In the genomic region with DNA sequence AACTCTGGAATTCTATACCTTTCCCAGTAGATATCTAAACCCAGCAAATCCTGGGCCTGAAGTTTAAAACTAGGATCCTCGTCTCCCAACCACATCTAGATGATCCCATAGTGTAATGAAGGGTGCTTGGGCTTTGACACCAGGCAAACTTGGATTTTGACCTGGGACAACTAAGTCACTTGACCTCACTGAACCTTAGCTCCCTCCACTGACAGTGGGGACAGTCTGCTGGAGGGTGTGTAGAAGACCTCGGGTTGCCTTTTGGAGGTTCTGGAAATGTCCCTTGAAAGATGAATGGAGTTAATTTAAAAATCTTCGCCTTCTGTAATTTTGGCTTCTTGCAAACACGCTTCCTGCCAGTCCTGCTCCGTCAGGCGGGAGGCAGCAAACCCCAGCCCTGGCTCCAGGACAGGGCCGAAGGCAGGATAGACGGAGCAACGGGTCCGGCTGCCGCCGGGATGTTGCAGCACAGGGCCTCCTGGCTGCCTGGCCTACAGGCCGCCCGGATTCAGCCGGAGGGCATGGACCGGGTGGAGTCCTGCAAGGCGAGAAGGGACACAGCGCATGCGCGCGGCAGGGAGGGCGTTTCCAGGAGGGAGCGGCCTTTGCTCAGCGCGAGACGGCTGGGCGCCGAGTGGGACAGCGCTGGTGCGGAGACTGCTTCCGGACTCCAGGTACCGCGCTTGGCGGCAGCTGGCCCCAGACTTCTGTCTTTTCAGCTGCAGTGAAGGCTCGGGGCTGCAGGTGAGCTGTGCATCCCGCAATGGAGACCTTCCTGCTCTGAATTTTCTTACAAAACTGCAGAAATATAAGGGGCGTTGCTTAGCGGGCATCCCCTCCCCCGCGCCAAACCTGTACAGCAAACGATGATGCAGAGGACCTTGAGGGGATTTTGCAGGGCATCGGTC, we compare ENCODE assay signal across 1 cellular context.
TF ChIP-seq lines count a peak whose summit lies in the region.

A gene with protein sequence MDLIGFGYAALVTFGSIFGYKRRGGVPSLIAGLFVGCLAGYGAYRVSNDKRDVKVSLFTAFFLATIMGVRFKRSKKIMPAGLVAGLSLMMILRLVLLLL (plus strand): TSS at position 612 of the 908 bp plus-strand sequence. CDS start 5,990 bp downstream, outside the sequence.

TF ChIP-seq in HepG2, 621 proteins besides CTCF, POLR2A, EP300 and RAD21 (continued from another document and continues in another):
- TF ChIP-seq, protein P1, sequence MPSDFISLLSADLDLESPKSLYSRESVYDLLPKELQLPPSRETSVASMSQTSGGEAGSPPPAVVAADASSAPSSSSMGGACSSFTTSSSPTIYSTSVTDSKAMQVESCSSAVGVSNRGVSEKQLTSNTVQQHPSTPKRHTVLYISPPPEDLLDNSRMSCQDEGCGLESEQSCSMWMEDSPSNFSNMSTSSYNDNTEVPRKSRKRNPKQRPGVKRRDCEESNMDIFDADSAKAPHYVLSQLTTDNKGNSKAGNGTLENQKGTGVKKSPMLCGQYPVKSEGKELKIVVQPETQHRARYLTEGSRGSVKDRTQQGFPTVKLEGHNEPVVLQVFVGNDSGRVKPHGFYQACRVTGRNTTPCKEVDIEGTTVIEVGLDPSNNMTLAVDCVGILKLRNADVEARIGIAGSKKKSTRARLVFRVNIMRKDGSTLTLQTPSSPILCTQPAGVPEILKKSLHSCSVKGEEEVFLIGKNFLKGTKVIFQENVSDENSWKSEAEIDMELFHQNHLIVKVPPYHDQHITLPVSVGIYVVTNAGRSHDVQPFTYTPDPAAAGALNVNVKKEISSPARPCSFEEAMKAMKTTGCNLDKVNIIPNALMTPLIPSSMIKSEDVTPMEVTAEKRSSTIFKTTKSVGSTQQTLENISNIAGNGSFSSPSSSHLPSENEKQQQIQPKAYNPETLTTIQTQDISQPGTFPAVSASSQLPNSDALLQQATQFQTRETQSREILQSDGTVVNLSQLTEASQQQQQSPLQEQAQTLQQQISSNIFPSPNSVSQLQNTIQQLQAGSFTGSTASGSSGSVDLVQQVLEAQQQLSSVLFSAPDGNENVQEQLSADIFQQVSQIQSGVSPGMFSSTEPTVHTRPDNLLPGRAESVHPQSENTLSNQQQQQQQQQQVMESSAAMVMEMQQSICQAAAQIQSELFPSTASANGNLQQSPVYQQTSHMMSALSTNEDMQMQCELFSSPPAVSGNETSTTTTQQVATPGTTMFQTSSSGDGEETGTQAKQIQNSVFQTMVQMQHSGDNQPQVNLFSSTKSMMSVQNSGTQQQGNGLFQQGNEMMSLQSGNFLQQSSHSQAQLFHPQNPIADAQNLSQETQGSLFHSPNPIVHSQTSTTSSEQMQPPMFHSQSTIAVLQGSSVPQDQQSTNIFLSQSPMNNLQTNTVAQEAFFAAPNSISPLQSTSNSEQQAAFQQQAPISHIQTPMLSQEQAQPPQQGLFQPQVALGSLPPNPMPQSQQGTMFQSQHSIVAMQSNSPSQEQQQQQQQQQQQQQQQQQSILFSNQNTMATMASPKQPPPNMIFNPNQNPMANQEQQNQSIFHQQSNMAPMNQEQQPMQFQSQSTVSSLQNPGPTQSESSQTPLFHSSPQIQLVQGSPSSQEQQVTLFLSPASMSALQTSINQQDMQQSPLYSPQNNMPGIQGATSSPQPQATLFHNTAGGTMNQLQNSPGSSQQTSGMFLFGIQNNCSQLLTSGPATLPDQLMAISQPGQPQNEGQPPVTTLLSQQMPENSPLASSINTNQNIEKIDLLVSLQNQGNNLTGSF (CRISPR knock-in tag; IDR thresholded peaks at IDR 0.05): peak; percentile 79
- TF ChIP-seq DNMT3B (CRISPR knock-in tag; conservative IDR thresholded peaks at IDR 0.05): 0 out of 2 replicates have a peak, but pooled peaks have one; percentile 42
- no peak for TF ChIP-seq NR1H2 (CRISPR knock-in tag; IDR thresholded peaks at IDR 0.05; ENCODE audit: borderline replicate concordance, low read depth)
- TF ChIP-seq ZNF235 (CRISPR knock-in tag; IDR thresholded peaks at IDR 0.05; ENCODE audit: borderline replicate concordance): peak; percentile 90; the same call in 1 of the 2 replicates
- TF ChIP-seq ZNF496 (CRISPR knock-in tag; IDR thresholded peaks at IDR 0.05; ENCODE audit: insufficient replicate concordance): no peak
- TF ChIP-seq, protein P2, sequence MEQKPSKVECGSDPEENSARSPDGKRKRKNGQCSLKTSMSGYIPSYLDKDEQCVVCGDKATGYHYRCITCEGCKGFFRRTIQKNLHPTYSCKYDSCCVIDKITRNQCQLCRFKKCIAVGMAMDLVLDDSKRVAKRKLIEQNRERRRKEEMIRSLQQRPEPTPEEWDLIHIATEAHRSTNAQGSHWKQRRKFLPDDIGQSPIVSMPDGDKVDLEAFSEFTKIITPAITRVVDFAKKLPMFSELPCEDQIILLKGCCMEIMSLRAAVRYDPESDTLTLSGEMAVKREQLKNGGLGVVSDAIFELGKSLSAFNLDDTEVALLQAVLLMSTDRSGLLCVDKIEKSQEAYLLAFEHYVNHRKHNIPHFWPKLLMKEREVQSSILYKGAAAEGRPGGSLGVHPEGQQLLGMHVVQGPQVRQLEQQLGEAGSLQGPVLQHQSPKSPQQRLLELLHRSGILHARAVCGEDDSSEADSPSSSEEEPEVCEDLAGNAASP (CRISPR knock-in tag; IDR thresholded peaks at IDR 0.05; ENCODE audit: borderline replicate concordance): peak; percentile 64; the same call in 1 of the 2 replicates
- no peak for TF ChIP-seq ZNF749 (CRISPR knock-in tag; IDR thresholded peaks at IDR 0.05; ENCODE audit: borderline replicate concordance)
- TF ChIP-seq ZNF780A (CRISPR knock-in tag; IDR thresholded peaks at IDR 0.05): no peak
- TF ChIP-seq ZFP90 (CRISPR knock-in tag; IDR thresholded peaks at IDR 0.05; ENCODE audit: borderline replicate concordance): peak; percentile 97
- TF ChIP-seq, protein P3, sequence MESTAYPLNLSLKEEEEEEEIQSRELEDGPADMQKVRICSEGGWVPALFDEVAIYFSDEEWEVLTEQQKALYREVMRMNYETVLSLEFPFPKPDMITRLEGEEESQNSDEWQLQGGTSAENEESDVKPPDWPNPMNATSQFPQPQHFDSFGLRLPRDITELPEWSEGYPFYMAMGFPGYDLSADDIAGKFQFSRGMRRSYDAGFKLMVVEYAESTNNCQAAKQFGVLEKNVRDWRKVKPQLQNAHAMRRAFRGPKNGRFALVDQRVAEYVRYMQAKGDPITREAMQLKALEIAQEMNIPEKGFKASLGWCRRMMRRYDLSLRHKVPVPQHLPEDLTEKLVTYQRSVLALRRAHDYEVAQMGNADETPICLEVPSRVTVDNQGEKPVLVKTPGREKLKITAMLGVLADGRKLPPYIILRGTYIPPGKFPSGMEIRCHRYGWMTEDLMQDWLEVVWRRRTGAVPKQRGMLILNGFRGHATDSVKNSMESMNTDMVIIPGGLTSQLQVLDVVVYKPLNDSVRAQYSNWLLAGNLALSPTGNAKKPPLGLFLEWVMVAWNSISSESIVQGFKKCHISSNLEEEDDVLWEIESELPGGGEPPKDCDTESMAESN (CRISPR knock-in tag; conservative IDR thresholded peaks at IDR 0.05): peak; percentile 78; the same call in 1 of the 2 replicates
- no peak for TF ChIP-seq TBX3 (IDR thresholded peaks at IDR 0.05; ENCODE audit: borderline replicate concordance)
- TF ChIP-seq ZNF558 (CRISPR knock-in tag; IDR thresholded peaks at IDR 0.05; ENCODE audit: borderline replicate concordance): no peak
- TF ChIP-seq, protein P4, sequence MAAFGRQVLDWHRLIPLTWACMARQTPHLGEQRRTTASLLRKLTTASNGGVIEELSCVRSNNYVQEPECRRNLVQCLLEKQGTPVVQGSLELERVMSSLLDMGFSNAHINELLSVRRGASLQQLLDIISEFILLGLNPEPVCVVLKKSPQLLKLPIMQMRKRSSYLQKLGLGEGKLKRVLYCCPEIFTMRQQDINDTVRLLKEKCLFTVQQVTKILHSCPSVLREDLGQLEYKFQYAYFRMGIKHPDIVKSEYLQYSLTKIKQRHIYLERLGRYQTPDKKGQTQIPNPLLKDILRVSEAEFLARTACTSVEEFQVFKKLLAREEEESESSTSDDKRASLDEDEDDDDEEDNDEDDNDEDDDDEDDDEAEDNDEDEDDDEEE (CRISPR knock-in tag; IDR thresholded peaks at IDR 0.05): peak; percentile 28; the same call in 1 of the 2 replicates
- TF ChIP-seq U2AF1 (optimal IDR thresholded peaks at IDR 0.05; ENCODE audit: low read depth, low read length): no peak
- TF ChIP-seq, protein P5, sequence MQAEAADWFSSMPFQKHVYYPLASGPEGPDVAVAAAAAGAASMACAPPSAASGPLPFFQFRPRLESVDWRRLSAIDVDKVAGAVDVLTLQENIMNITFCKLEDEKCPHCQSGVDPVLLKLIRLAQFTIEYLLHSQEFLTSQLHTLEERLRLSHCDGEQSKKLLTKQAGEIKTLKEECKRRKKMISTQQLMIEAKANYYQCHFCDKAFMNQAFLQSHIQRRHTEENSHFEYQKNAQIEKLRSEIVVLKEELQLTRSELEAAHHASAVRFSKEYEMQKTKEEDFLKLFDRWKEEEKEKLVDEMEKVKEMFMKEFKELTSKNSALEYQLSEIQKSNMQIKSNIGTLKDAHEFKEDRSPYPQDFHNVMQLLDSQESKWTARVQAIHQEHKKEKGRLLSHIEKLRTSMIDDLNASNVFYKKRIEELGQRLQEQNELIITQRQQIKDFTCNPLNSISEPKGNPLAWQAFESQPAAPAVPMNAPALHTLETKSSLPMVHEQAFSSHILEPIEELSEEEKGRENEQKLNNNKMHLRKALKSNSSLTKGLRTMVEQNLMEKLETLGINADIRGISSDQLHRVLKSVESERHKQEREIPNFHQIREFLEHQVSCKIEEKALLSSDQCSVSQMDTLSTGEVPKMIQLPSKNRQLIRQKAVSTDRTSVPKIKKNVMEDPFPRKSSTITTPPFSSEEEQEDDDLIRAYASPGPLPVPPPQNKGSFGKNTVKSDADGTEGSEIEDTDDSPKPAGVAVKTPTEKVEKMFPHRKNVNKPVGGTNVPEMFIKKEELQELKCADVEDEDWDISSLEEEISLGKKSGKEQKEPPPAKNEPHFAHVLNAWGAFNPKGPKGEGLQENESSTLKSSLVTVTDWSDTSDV (CRISPR knock-in tag; IDR thresholded peaks at IDR 0.05): peak; percentile 83; the same call in 1 of the 2 replicates
- TF ChIP-seq, protein P6, sequence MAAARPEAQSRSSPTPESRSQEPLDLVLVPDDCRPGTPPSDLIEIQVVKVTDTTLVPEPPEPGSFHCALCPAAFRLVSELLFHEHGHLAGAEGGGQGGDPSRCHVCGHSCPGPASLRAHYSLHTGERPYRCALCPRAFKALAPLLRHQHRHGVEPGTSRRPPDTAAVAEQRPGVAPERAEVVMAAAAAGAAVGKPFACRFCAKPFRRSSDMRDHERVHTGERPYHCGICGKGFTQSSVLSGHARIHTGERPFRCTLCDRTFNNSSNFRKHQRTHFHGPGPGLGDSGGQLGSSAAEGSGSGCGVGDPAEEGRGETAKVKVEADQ (CRISPR knock-in tag; IDR thresholded peaks at IDR 0.05; ENCODE audit: borderline replicate concordance): 0 out of 2 replicates have a peak, but pooled peaks have one; percentile 54
- peak; percentile 88 for TF ChIP-seq ZNF136 (CRISPR knock-in tag; IDR thresholded peaks at IDR 0.05; ENCODE audit: low read depth)
- TF ChIP-seq AHR (CRISPR knock-in tag; IDR thresholded peaks at IDR 0.05): no peak
- TF ChIP-seq ZNF7 (CRISPR knock-in tag; IDR thresholded peaks at IDR 0.05): no peak
- TF ChIP-seq FOXA3 (CRISPR knock-in tag; IDR thresholded peaks at IDR 0.05): peak; percentile 55; the same call in 1 of the 2 replicates
- TF ChIP-seq, protein P7, sequence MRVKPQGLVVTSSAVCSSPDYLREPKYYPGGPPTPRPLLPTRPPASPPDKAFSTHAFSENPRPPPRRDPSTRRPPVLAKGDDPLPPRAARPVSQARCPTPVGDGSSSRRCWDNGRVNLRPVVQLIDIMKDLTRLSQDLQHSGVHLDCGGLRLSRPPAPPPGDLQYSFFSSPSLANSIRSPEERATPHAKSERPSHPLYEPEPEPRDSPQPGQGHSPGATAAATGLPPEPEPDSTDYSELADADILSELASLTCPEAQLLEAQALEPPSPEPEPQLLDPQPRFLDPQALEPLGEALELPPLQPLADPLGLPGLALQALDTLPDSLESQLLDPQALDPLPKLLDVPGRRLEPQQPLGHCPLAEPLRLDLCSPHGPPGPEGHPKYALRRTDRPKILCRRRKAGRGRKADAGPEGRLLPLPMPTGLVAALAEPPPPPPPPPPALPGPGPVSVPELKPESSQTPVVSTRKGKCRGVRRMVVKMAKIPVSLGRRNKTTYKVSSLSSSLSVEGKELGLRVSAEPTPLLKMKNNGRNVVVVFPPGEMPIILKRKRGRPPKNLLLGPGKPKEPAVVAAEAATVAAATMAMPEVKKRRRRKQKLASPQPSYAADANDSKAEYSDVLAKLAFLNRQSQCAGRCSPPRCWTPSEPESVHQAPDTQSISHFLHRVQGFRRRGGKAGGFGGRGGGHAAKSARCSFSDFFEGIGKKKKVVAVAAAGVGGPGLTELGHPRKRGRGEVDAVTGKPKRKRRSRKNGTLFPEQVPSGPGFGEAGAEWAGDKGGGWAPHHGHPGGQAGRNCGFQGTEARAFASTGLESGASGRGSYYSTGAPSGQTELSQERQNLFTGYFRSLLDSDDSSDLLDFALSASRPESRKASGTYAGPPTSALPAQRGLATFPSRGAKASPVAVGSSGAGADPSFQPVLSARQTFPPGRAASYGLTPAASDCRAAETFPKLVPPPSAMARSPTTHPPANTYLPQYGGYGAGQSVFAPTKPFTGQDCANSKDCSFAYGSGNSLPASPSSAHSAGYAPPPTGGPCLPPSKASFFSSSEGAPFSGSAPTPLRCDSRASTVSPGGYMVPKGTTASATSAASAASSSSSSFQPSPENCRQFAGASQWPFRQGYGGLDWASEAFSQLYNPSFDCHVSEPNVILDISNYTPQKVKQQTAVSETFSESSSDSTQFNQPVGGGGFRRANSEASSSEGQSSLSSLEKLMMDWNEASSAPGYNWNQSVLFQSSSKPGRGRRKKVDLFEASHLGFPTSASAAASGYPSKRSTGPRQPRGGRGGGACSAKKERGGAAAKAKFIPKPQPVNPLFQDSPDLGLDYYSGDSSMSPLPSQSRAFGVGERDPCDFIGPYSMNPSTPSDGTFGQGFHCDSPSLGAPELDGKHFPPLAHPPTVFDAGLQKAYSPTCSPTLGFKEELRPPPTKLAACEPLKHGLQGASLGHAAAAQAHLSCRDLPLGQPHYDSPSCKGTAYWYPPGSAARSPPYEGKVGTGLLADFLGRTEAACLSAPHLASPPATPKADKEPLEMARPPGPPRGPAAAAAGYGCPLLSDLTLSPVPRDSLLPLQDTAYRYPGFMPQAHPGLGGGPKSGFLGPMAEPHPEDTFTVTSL (CRISPR knock-in tag; IDR thresholded peaks at IDR 0.05; ENCODE audit: borderline replicate concordance): no peak
- peak; percentile 96 for TF ChIP-seq BRD4 (CRISPR knock-in tag; IDR thresholded peaks at IDR 0.05)
- TF ChIP-seq POLR2AphosphoS2 (IDR thresholded peaks at IDR 0.05; ENCODE audit: low read depth, low read length): no peak
- TF ChIP-seq ZNF263 (CRISPR knock-in tag; IDR thresholded peaks at IDR 0.05): peak; percentile 60
- peak; percentile 83; the same call in 1 of the 2 replicates for TF ChIP-seq ARHGAP35 (CRISPR knock-in tag; IDR thresholded peaks at IDR 0.05; ENCODE audit: borderline replicate concordance)
